ENCODE assay signal across 10 cellular contexts in genomic region chrX:46327229-46328081, GRCh38.
DNase-seq lines count a peak whose midpoint lies in the region; ATAC-seq and TF ChIP-seq lines count a peak whose summit lies in the region.
"Had no signal": no experiment of that assay in that cellular context is flagged by ENCODE, and none has a peak within 500 bp of the region (broad histone marks: within the 10 kb centered on the region; RNA-seq: fewer than 3 reads in every experiment).

No MANE protein-coding gene starts in this region.

- no peaks in the 10 kb centered on the region for H4K20me1 ChIP-seq in PC-3 (ENCODE audit: low read length)

- H3K36me3 ChIP-seq in PC-3 (ENCODE audit: low read depth, low read length) = 0 out of 2 replicates have a peak, but pooled peaks cover 5% of the 10 kb centered on the region

- no peaks in the 10 kb centered on the region for H3K9me2 ChIP-seq in PC-3 (replicated peaks; ENCODE audit: low read length)

- H3K9me3 Mint-ChIP-seq in mesothelial cell of epicardium = peaks cover 22% of the 10 kb centered on the region
- no peaks in the 10 kb centered on the region for H3K9me3 Mint-ChIP-seq in T-helper 2 cell treated with Interferon-gamma antibody and Interleukin-4, amounts not matched to agents 5 μg/mL and 100 μg/mL, for 36 hours

- DNase-seq in AG10803 (ENCODE audit: low read depth) (peak; percentile 75), PC-3 (peak; percentile 91), epithelial cell of esophagus (ENCODE audit: low read depth) (peak; percentile 88), mesothelial cell of epicardium (ENCODE audit: low spot score in 2 of 2, unreplicated experiment in 2 of 2) (peak in 1 of 2 experiments; percentile 41), NCI-H69 (lab: John Stamatoyannopoulos, UW) (no peak), hypothalamus (lab: John Stamatoyannopoulos, UW) (no peak)
- no peak for DNase-seq in T-helper 2 cell treated with Interferon-gamma antibody and Interleukin-4, amounts not matched to agents 5 μg/mL and 100 μg/mL, for 36 hours (ENCODE audit: low spot score)
- DNase-seq: anterior cingulate cortex; stimulated activated CD4-positive, alpha-beta T cell treated with anti-CD3 and anti-CD28 coated beads, Interleukin-4, amount 100 ng/mL, for 1 hour had no signal

- H3K27me3 Mint-ChIP-seq in mesothelial cell of epicardium (ENCODE audit: low read depth) = no peaks in the 10 kb centered on the region
- no peaks in the 10 kb centered on the region for H3K27me3 Mint-ChIP-seq in T-helper 2 cell treated with Interferon-gamma antibody and Interleukin-4, amounts not matched to agents 5 μg/mL and 100 μg/mL, for 36 hours (ENCODE audit: low read depth)

- BruUV-seq in PC-3 (replicated peaks; lab: Mats Ljungman, UMichigan) = TSS peak; percentile 85

- peak overlapping the region; percentile 59 for H2AFZ ChIP-seq in PC-3 (ENCODE audit: low read length)

- POLR2A ChIA-PET in PC-3 (lab: Charles Lee; ENCODE audit: unreplicated experiment) = interaction anchor here (0.5 to 1.5 kb wide), 2 partner anchors 48 to 554 kb away, joined by 3 to 7 read pairs; no protein-coding TSS in a partner anchor

- H3K4me2 ChIP-seq in PC-3 (ENCODE audit: low read length) = peak overlapping the region; percentile 87

- no peaks in the 10 kb centered on the region for H3K36me3 Mint-ChIP-seq in mesothelial cell of epicardium
- no peaks in the 10 kb centered on the region for H3K36me3 Mint-ChIP-seq in T-helper 2 cell treated with Interferon-gamma antibody and Interleukin-4, amounts not matched to agents 5 μg/mL and 100 μg/mL, for 36 hours (ENCODE audit: low read depth)

- ATAC-seq in PC-3 (peak; percentile 66), HG02642 (IDR thresholded peaks at IDR 0.05; ENCODE audit: poor library complexity, unreplicated experiment) (no peak)

- CTCF ChIA-PET in PC-3 (lab: Charles Lee) = interaction anchor here (1.0 kb wide), 1 partner anchor 67 kb away, joined by 3 read pairs; no protein-coding TSS in a partner anchor

- H3K27ac ChIP-seq in PC-3 (ENCODE audit: low read length) = peak overlapping the region; percentile 98

- intact Hi-C loops in PC-3 (cut with micrococcal nuclease) = loop anchor here (5.0 to 10.0 kb wide), 4 partner anchors 50 to 475 kb away; no protein-coding TSS in a partner anchor

- H3K4me3 Mint-ChIP-seq in mesothelial cell of epicardium = peak overlapping the region; percentile 44
- H3K4me3 Mint-ChIP-seq in T-helper 2 cell treated with Interferon-gamma antibody and Interleukin-4, amounts not matched to agents 5 μg/mL and 100 μg/mL, for 36 hours = no peak overlapping the region

- peaks cover 37% of the 10 kb centered on the region for H3K4me1 Mint-ChIP-seq in mesothelial cell of epicardium
- peaks cover 28% of the 10 kb centered on the region for H3K4me1 Mint-ChIP-seq in T-helper 2 cell treated with Interferon-gamma antibody and Interleukin-4, amounts not matched to agents 5 μg/mL and 100 μg/mL, for 36 hours (ENCODE audit: low read depth)

- H3F3A ChIP-seq in PC-3 (ENCODE audit: low read length, unreplicated experiment) = peaks cover 5% of the 10 kb centered on the region

- 0 out of 2 replicates have a peak, but pooled peaks cover 3% of the 10 kb centered on the region for H3K9me3 ChIP-seq in PC-3 (ENCODE audit: low read length)

- H3K79me2 ChIP-seq in PC-3 (ENCODE audit: low read length) = peaks cover 38% of the 10 kb centered on the region

- H3K4me3 ChIP-seq in AG10803 (ENCODE audit: low read length) (no peak overlapping the region), PC-3 (ENCODE audit: low read length) (peak overlapping the region; percentile 64), epithelial cell of esophagus (ENCODE audit: low read length) (peak overlapping the region; percentile 20)

- no peak for TF ChIP-seq CTCF in AG10803 (conservative IDR thresholded peaks at IDR 0.05; ENCODE audit: low read length)
- no peak for TF ChIP-seq CTCF in PC-3 (conservative IDR thresholded peaks at IDR 0.05; ENCODE audit: low read depth, low read length)
- no peak for TF ChIP-seq CTCF in epithelial cell of esophagus (IDR thresholded peaks at IDR 0.05; ENCODE audit: insufficient read depth, low read depth, low read length, missing control alignments)
- TF ChIP-seq CTCF in mesothelial cell of epicardium (IDR thresholded peaks at IDR 0.05; ENCODE audit: unreplicated experiment) = no peak

- peak overlapping the region; percentile 95 for H3K27ac Mint-ChIP-seq in mesothelial cell of epicardium
- H3K27ac Mint-ChIP-seq in T-helper 2 cell treated with Interferon-gamma antibody and Interleukin-4, amounts not matched to agents 5 μg/mL and 100 μg/mL, for 36 hours = no peak overlapping the region

- H3K4me1 ChIP-seq in PC-3 (ENCODE audit: insufficient read depth, low read length) = peaks cover 48% of the 10 kb centered on the region

- no peaks in the 10 kb centered on the region for H3K27me3 ChIP-seq in PC-3 (ENCODE audit: low read length)

- peak overlapping the region; percentile 90 for H3K9ac ChIP-seq in PC-3 (ENCODE audit: low read length)

Comparison
In these comparisons a context has a peak if more than half of its experiments do, and no peak if none do; other contexts are left out.
1. DNase-seq: peak in AG10803 (single experiment), PC-3 (single experiment) and epithelial cell of esophagus (single experiment); none in T-helper 2 cell treated with Interferon-gamma antibody and Interleukin-4, amounts not matched to agents 5 μg/mL and 100 μg/mL, for 36 hours (single experiment), NCI-H69 (single experiment) and hypothalamus (0 of 51).